22 cellular contexts compared by ENCODE assay signal in the genomic region with DNA sequence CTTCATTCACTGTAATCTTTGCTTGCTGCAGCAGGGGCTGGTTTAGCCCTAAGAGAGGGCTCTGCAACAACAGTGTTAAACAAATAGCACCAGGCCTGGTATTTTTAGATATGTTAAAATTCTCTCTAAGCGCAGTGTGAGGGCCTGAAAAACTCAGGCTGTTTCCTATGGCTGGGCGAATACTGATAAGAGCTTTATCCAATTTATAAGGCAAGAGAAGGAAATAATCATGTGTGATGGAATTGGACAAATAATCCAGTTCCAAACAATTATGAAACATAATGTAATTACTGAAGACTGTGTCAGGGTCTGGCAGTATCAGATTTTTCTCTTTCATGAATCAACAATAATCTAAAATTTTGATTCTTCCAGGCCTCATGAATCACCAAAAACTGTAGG.
DNase-seq lines count a peak whose midpoint lies in the region; ATAC-seq and TF ChIP-seq lines count a peak whose summit lies in the region.
"Had no signal": no experiment of that assay in that cellular context is flagged by ENCODE, and none has a peak within 500 bp of the region (broad histone marks: within the 10 kb centered on the region; RNA-seq: fewer than 3 reads in every experiment).

No MANE protein-coding gene starts in this region.

- intact Hi-C loops in CD4-positive, alpha-beta T cell (cut with DNase I, micrococcal nuclease), result loop anchor here (10.0 kb wide), 4 partner anchors 197 to 1067 kb away; a partner anchor contains a TSS
- intact Hi-C loops in OCI-LY7 (cut with micrococcal nuclease; ENCODE audit: unreplicated experiment), result loop anchor here (10.0 kb wide), 1 partner anchor 463 kb away; no protein-coding TSS in a partner anchor

- H3K4me2 ChIP-seq in OCI-LY7 (ENCODE audit: low read length), result peak overlapping the region; percentile 95
- H3K4me2 ChIP-seq: A549 had no signal

- no peaks in the 10 kb centered on the region for H3K9me3 ChIP-seq in CD4-positive, alpha-beta T cell (ENCODE audit: control insufficient read depth, low read length)
- no peaks in the 10 kb centered on the region for H3K9me3 ChIP-seq in OCI-LY7 (ENCODE audit: low read length)
- H3K9me3 ChIP-seq: A549, BE2C had no signal

- POLR2A ChIA-PET in CD4-positive, alpha-beta T cell (lab: Charles Lee), result no interaction called here
- POLR2A ChIA-PET in OCI-LY7 (lab: Charles Lee), result interaction anchor here (0.7 to 2.0 kb wide), 2 partner anchors 13 to 416 kb away, joined by 4 to 20 read pairs; no protein-coding TSS in a partner anchor

- no peak for ATAC-seq in CD4-positive, alpha-beta T cell (ENCODE audit: poor library complexity)
- ATAC-seq in activated T-helper 17 cell treated with anti-CD3 and anti-CD28 coated beads, Interleukin-2, amount 50 U/mL, for 72 hours (replicated peaks), result no peak
- ATAC-seq in HG02852 (IDR thresholded peaks at IDR 0.05; ENCODE audit: unreplicated experiment) (no peak), GM18870 (IDR thresholded peaks at IDR 0.05; ENCODE audit: unreplicated experiment) (no peak)
- ATAC-seq: A549; CD8-positive, alpha-beta T cell; HepG2 had no signal

- peaks cover 66% of the 10 kb centered on the region for H3K4me1 ChIP-seq in OCI-LY7 (ENCODE audit: insufficient read depth, low read length, poor library complexity, severe bottlenecking)
- H3K4me1 ChIP-seq: A549 had no signal

- DNase-seq in CD4-positive, alpha-beta T cell, result no peak
- DNase-seq in OCI-LY7 (ENCODE audit: low spot score) (no peak), superior temporal gyrus (ENCODE audit: extremely low spot score) (peak; percentile 26), immature natural killer cell (no peak)
- DNase-seq: Calu3; CD8-positive, alpha-beta T cell; DMS153; GOT3; KG1; NCI-H1436 treated with DMSO at 0.1 percent for 48 hours; NCI-H1930; NCI-H2227 treated with DMSO at 0.1 percent for 48 hours; NCI-H510A; Right ventricle myocardium superior; SW 1271 had no signal

- H3K27me3 ChIP-seq in CD4-positive, alpha-beta T cell (ENCODE audit: control insufficient read depth, insufficient read depth, low read length), result no peaks in the 10 kb centered on the region
- H3K27me3 ChIP-seq: BE2C had no signal

- H3K36me3 ChIP-seq in OCI-LY7 (ENCODE audit: insufficient read depth, low read length), result peaks cover 34% of the 10 kb centered on the region
- H3K36me3 ChIP-seq: BE2C had no signal

- H3K27ac Mint-ChIP-seq in CD4-positive, alpha-beta T cell, result peak overlapping the region; percentile 97
- no peak overlapping the region for H3K27ac Mint-ChIP-seq in activated T-helper 17 cell treated with anti-CD3 and anti-CD28 coated beads, Interleukin-2, amount 50 U/mL, for 72 hours
- H3K27ac Mint-ChIP-seq in immature natural killer cell, result no peak overlapping the region

- H3K9me3 Mint-ChIP-seq in CD4-positive, alpha-beta T cell, result no peaks in the 10 kb centered on the region
- no peaks in the 10 kb centered on the region for H3K9me3 Mint-ChIP-seq in activated T-helper 17 cell treated with anti-CD3 and anti-CD28 coated beads, Interleukin-2, amount 50 U/mL, for 72 hours
- peaks cover 0 to 6% (median 0%) of the 10 kb centered on the region in 6 donors for H3K9me3 Mint-ChIP-seq in immature natural killer cell
- H3K9me3 Mint-ChIP-seq: CD8-positive, alpha-beta T cell had no signal

- H2AFZ ChIP-seq in OCI-LY7 (ENCODE audit: low read length), result no peak overlapping the region; the same call in 1 of the 2 replicates

- no peak overlapping the region for H3K27ac ChIP-seq in CD4-positive, alpha-beta T cell (ENCODE audit: low read depth, low read length)
- peak overlapping the region; percentile 99 for H3K27ac ChIP-seq in OCI-LY7 (ENCODE audit: low read depth, low read length, poor library complexity, severe bottlenecking)
- H3K27ac ChIP-seq: A549, HL-60 had no signal

- TF ChIP-seq CTCF in CD4-positive, alpha-beta T cell (IDR thresholded peaks at IDR 0.05), result no peak
- no peak for TF ChIP-seq CTCF in OCI-LY7 (conservative IDR thresholded peaks at IDR 0.05; ENCODE audit: low read length)

- H3K4me1 Mint-ChIP-seq in CD4-positive, alpha-beta T cell (ENCODE audit: low read depth), result peaks cover 61% of the 10 kb centered on the region
- peaks cover 29% of the 10 kb centered on the region for H3K4me1 Mint-ChIP-seq in activated T-helper 17 cell treated with anti-CD3 and anti-CD28 coated beads, Interleukin-2, amount 50 U/mL, for 72 hours
- peaks cover 12 to 13% of the 10 kb centered on the region in 2 donors for H3K4me1 Mint-ChIP-seq in immature natural killer cell

- no TSS peak for BruUV-seq in OCI-LY7 (replicated peaks; lab: Mats Ljungman, UMichigan)

- no peaks in the 10 kb centered on the region for H3K9me2 ChIP-seq in OCI-LY7 (ENCODE audit: insufficient read depth, low read length)

- H3K4me3 Mint-ChIP-seq in CD4-positive, alpha-beta T cell, result no peak overlapping the region
- peak overlapping the region; percentile 10 for H3K4me3 Mint-ChIP-seq in activated T-helper 17 cell treated with anti-CD3 and anti-CD28 coated beads, Interleukin-2, amount 50 U/mL, for 72 hours
- H3K4me3 Mint-ChIP-seq in immature natural killer cell, result no peak overlapping the region
- H3K4me3 Mint-ChIP-seq: CD8-positive, alpha-beta T cell had no signal

- CTCF ChIA-PET in CD4-positive, alpha-beta T cell (lab: Charles Lee), result no interaction called here
- CTCF ChIA-PET in OCI-LY7 (lab: Charles Lee; ENCODE audit: unreplicated experiment), result interaction anchor here (1.0 kb wide), 1 partner anchor 102 kb away, joined by 4 read pairs; no protein-coding TSS in a partner anchor

- no peaks in the 10 kb centered on the region for H3K27me3 Mint-ChIP-seq in CD4-positive, alpha-beta T cell
- H3K27me3 Mint-ChIP-seq in activated T-helper 17 cell treated with anti-CD3 and anti-CD28 coated beads, Interleukin-2, amount 50 U/mL, for 72 hours, result no peaks in the 10 kb centered on the region
- H3K27me3 Mint-ChIP-seq in immature natural killer cell (ENCODE audit: low read depth in 3 of 3), result peaks cover 19 to 37% (median 20%) of the 10 kb centered on the region in 3 donors

- peak overlapping the region; percentile 36 for H3K4me3 ChIP-seq in OCI-LY7 (ENCODE audit: low read depth, low read length, poor library complexity, severe bottlenecking)
- H3K4me3 ChIP-seq: A549 had no signal

- H3K36me3 Mint-ChIP-seq in CD4-positive, alpha-beta T cell (ENCODE audit: low read depth), result no peaks in the 10 kb centered on the region
- H3K36me3 Mint-ChIP-seq in activated T-helper 17 cell treated with anti-CD3 and anti-CD28 coated beads, Interleukin-2, amount 50 U/mL, for 72 hours (ENCODE audit: low read depth), result no peaks in the 10 kb centered on the region
- H3K36me3 Mint-ChIP-seq in immature natural killer cell, result no peaks in the 10 kb centered on the region
- H3K36me3 Mint-ChIP-seq: CD8-positive, alpha-beta T cell had no signal

- H4K20me1 ChIP-seq in OCI-LY7 (ENCODE audit: insufficient read depth, low read length), result no peaks in the 10 kb centered on the region

- H3K79me2 ChIP-seq in OCI-LY7 (ENCODE audit: insufficient read depth, low read depth, low read length), result peaks cover 22% of the 10 kb centered on the region; the same call in 1 of the 2 replicates
